32 cellular contexts compared by ENCODE assay signal in genomic region chr5:34690301-34690700, GRCh38. TPM values are rescaled to one million over a fixed set of nuclear protein-coding genes. Genes with fewer than 3 reads are reported as not detected.
DNase-seq lines count a peak whose midpoint lies in the region; ATAC-seq and TF ChIP-seq lines count a peak whose summit lies in the region.
"Had no signal": no experiment of that assay in that cellular context is flagged by ENCODE, and none has a peak within 500 bp of the region (broad histone marks: within the 10 kb centered on the region; RNA-seq: fewer than 3 reads in every experiment).

No MANE protein-coding gene starts in this region.

- peaks cover 2% of the 10 kb centered on the region for H3K27me3 Mint-ChIP-seq in brain
- H3K27me3 Mint-ChIP-seq: activated CD4-positive, alpha-beta T cell treated with anti-CD3 and anti-CD28 coated beads, Interleukin-2, amount 10 ng/mL, durations not matched to agents 24 days and 14 days had no signal

- intact Hi-C loops in vagina (cut with DNase I), result no loop called here
- intact Hi-C loops in left lung (cut with DNase I), result no loop called here

- no peak for TF ChIP-seq POLR2A in vagina (IDR thresholded peaks at IDR 0.05)

- peak overlapping the region in 3 of 5 experiments; percentile 1 to 99 (median 27) for H3K27ac Mint-ChIP-seq in brain
- H3K27ac Mint-ChIP-seq: activated CD4-positive, alpha-beta T cell treated with anti-CD3 and anti-CD28 coated beads, Interleukin-2, amount 10 ng/mL, durations not matched to agents 24 days and 14 days; activated naive CD8-positive, alpha-beta T cell; immature natural killer cell had no signal

- peak overlapping the region; percentile 30 for H3K27ac ChIP-seq in vagina
- no peak overlapping the region for H3K27ac ChIP-seq in left lung
- H3K27ac ChIP-seq: left ventricle myocardium inferior, psoas muscle, SJSA1, WERI-Rb-1 had no signal

- no peak overlapping the region for H3K4me3 ChIP-seq in vagina
- H3K4me3 ChIP-seq in left lung, result no peak overlapping the region
- H3K4me3 ChIP-seq: left ventricle myocardium inferior, psoas muscle, SJSA1, tibial nerve had no signal

- H3K9me3 Mint-ChIP-seq in brain, result no peaks in the 10 kb centered on the region
- H3K9me3 Mint-ChIP-seq: activated CD4-positive, alpha-beta T cell treated with anti-CD3 and anti-CD28 coated beads, Interleukin-2, amount 10 ng/mL, durations not matched to agents 24 days and 14 days; immature natural killer cell had no signal

- peak; percentile 5 to 25 for DNase-seq in NCI-H526 (lab: John Stamatoyannopoulos, UW)
- DNase-seq in NCI-H526 treated with DMSO at 0.1 percent for 48 hours (lab: John Stamatoyannopoulos, UW), result no peak
- peak; percentile 61 for DNase-seq in myocyte (ENCODE audit: low read depth)
- no peak for DNase-seq in vagina (ENCODE audit: extremely low spot score in 2 of 2)
- no peak for DNase-seq in left lung
- no peak for DNase-seq in germinal center (ENCODE audit: low spot score)
- DNase-seq: 8988T; activated CD4-positive, alpha-beta T cell treated with anti-CD3 and anti-CD28 coated beads, Interleukin-2, amount 10 ng/mL, durations not matched to agents 24 days and 14 days; activated CD8-positive, alpha-beta memory T cell treated with anti-CD3 and anti-CD28 coated beads for 24 hours; activated effector memory CD4-positive, alpha-beta T cell treated with Interleukin-2 at 50 U/mL for 16 hours; activated T-cell treated with anti-CD3 and anti-CD28 coated beads for 4 hours; C1 segment of cervical spinal cord; Caco-2; DMS53; effector CD4-positive, alpha-beta T cell; immature natural killer cell; left ventricle myocardium inferior; mesendoderm; NCI-H1048; NCI-H187 treated with DMSO at 0.1 percent for 48 hours; NCI-H82; psoas muscle; RPMI8226; stimulated activated CD4-positive, alpha-beta T cell treated with anti-CD3 and anti-CD28 coated beads, Interleukin-15, amount 100 ng/mL, for 24 hours; stimulated activated CD4-positive, alpha-beta T cell treated with anti-CD3 and anti-CD28 coated beads, Interleukin-4, amount 100 ng/mL, for 4 hours; T1000; WERI-Rb-1 had no signal

- peaks cover 39% of the 10 kb centered on the region for H3K36me3 Mint-ChIP-seq in brain
- H3K36me3 Mint-ChIP-seq: activated naive CD8-positive, alpha-beta T cell had no signal

- no peak overlapping the region for H3K4me3 Mint-ChIP-seq in brain
- H3K4me3 Mint-ChIP-seq: activated CD4-positive, alpha-beta T cell treated with anti-CD3 and anti-CD28 coated beads, Interleukin-2, amount 10 ng/mL, durations not matched to agents 24 days and 14 days; activated naive CD8-positive, alpha-beta T cell; immature natural killer cell had no signal

- H3K36me3 ChIP-seq in vagina (no peaks in the 10 kb centered on the region), left lung (no peaks in the 10 kb centered on the region)
- H3K36me3 ChIP-seq: left ventricle myocardium inferior, WERI-Rb-1 had no signal

- H3K4me1 ChIP-seq in vagina (peaks cover 46% of the 10 kb centered on the region), left lung (peaks cover 9 to 10% of the 10 kb centered on the region in 2 donors)
- H3K4me1 ChIP-seq: psoas muscle had no signal

- H3K9me3 ChIP-seq in vagina, result no peaks in the 10 kb centered on the region
- no peaks in the 10 kb centered on the region for H3K9me3 ChIP-seq in left lung
- H3K9me3 ChIP-seq: Caco-2, left ventricle myocardium inferior, psoas muscle, SJSA1, tibial nerve had no signal

- ATAC-seq in left lung (no peak), GM19328 (IDR thresholded peaks at IDR 0.05; ENCODE audit: unreplicated experiment) (no peak)
- ATAC-seq: psoas muscle had no signal

- TF ChIP-seq CTCF in brain (conservative IDR thresholded peaks at IDR 0.05), result no peak
- no peak for TF ChIP-seq CTCF in vagina (IDR thresholded peaks at IDR 0.05)
- TF ChIP-seq CTCF in left lung (IDR thresholded peaks at IDR 0.05), result no peak

- peaks cover 69% of the 10 kb centered on the region for H3K4me1 Mint-ChIP-seq in brain

- H3K27me3 ChIP-seq in vagina (no peaks in the 10 kb centered on the region), left lung (no peaks in the 10 kb centered on the region)
- H3K27me3 ChIP-seq: SJSA1, tibial nerve had no signal

RNA-seq across cellular contexts. Expression of gene RAI14, which starts 34.2 kb away (rescaled TPM):
- 13.1 TPM for polyA plus RNA-seq in brain (ENCODE audit: insufficient read depth, low read depth, low replicate concordance)
- total RNA-seq in myocyte (17.0 and 19.0 TPM in 2 replicates), vagina (30.7 TPM), left lung (100 to 1,000 TPM in 1 of 2 donors, 10 to 100 TPM in 1; 75.0 to 109 TPM)
- 54.2 TPM for polyA plus RNA-seq in myocyte (2012)

Comparison
In these comparisons a context has a peak if more than half of its experiments do, and no peak if none do; other contexts are left out.
1. DNase-seq: peak in NCI-H526 (2 of 2) and myocyte (single experiment); none in NCI-H526 treated with DMSO at 0.1 percent for 48 hours (single experiment), vagina (0 of 2), left lung (0 of 2) and germinal center (single experiment).